In the genomic region with DNA sequence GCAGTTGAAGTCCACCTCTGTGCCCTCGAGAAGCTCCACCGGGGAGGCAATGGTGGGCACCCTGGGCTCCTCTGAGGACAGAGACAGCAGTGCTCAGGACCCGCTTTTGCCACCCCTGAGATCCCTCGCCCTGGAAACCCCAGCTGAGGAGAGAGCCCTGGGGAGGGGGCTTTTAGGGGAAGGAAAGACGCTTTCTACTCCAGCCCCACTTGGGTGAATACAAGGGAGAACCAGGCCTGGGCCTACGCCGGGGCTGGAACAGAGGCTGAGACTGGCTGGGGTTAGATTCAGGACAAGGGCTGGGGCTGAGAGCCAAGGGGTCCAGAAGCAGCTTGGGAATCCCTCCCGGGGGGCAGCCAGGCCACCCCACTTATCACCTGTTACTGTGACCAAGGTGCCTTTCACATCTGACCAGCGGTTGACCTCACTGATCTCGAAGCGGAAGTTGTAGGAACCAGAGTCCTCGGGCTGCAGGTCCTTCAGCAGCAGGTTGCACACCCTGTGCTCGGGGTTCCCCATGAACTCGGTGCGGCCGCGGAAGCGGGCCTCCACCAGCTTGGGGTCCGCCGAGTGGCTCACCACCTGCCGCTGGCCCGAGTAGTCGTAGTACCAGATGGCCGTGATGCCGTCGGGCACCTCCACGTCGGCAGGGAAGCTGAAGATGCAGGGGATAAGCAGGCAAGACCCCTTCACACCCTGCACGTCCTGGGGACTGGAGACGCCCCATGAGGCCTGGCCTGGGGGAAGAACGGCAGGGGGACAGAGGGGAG, we compare ENCODE assay signal across 29 cellular contexts. TPM values are rescaled to one million over a fixed set of nuclear protein-coding genes. Genes with fewer than 3 reads are reported as not detected.
"Had no signal": no experiment of that assay in that cellular context is flagged by ENCODE, and none has a peak within 500 bp of the region (broad histone marks: within the 10 kb centered on the region; RNA-seq: fewer than 3 reads in every experiment).

No MANE protein-coding gene starts in this region.

- FAIRE-seq: TTC549 had no signal

- H3K4me1 Mint-ChIP-seq: activated naive CD4-positive, alpha-beta T cell treated with anti-CD3 and anti-CD28 coated beads, Interleukin-2, amount 10 ng/mL, durations not matched to agents 7 days and 5 days; activated naive CD8-positive, alpha-beta T cell treated with anti-CD3 and anti-CD28 coated beads, Interleukin-2, amount 10 ng/mL, durations not matched to agents 7 days and 5 days; T-cell had no signal

- H3K9ac ChIP-seq: KMS-11 had no signal

- H3K36me3 ChIP-seq: adrenal gland, breast epithelium had no signal

- DNase-seq: activated CD4-positive, alpha-beta T cell treated with anti-CD3 and anti-CD28 coated beads, Interleukin-2, amount 50 U/mL, for 1 hour; activated CD4-positive, CD25-positive, alpha-beta regulatory T cell; activated CD8-positive, alpha-beta memory T cell treated with anti-CD3 and anti-CD28 coated beads, Interleukin-2, amount 50 U/mL, for 4 hours; activated CD8-positive, alpha-beta T cell treated with anti-CD3 and anti-CD28 coated beads for 36 hours; activated gamma-delta T cell treated with Interleukin-2 at 50 U/mL for 16 hours; activated naive CD4-positive, alpha-beta T cell treated with anti-CD3 and anti-CD28 coated beads, Interleukin-2, amount 10 ng/mL, durations not matched to agents 7 days and 5 days; activated naive CD8-positive, alpha-beta T cell treated with anti-CD3 and anti-CD28 coated beads, Interleukin-2, amount 10 ng/mL, durations not matched to agents 7 days and 5 days; activated T-cell treated with anti-CD3 and anti-CD28 coated beads, Interleukin-2, amount 50 U/mL, for 72 hours; anterior cingulate cortex; caudate nucleus; MV-4-11; NCI-H1092 treated with DMSO at 0.1 percent for 48 hours; NCI-H1436; NCI-H1694 treated with DMSO at 0.1 percent for 48 hours; NCI-H2029 treated with DMSO at 0.1 percent for 48 hours; NCI-H510A treated with DMSO at 0.1 percent for 48 hours; SIG-M5; T-cell; T-helper 2 cell; T1000 had no signal

- H3K4me3 Mint-ChIP-seq: activated CD8-positive, alpha-beta T cell treated with anti-CD3 and anti-CD28 coated beads for 36 hours; activated naive CD4-positive, alpha-beta T cell treated with anti-CD3 and anti-CD28 coated beads, Interleukin-2, amount 10 ng/mL, durations not matched to agents 7 days and 5 days; activated naive CD8-positive, alpha-beta T cell treated with anti-CD3 and anti-CD28 coated beads, Interleukin-2, amount 10 ng/mL, durations not matched to agents 7 days and 5 days; activated T-cell treated with anti-CD3 and anti-CD28 coated beads, Interleukin-2, amount 50 U/mL, for 72 hours; T-cell had no signal

- H3K36me3 Mint-ChIP-seq: activated naive CD4-positive, alpha-beta T cell treated with anti-CD3 and anti-CD28 coated beads, Interleukin-2, amount 10 ng/mL, durations not matched to agents 7 days and 5 days; activated naive CD8-positive, alpha-beta T cell treated with anti-CD3 and anti-CD28 coated beads, Interleukin-2, amount 10 ng/mL, durations not matched to agents 7 days and 5 days; T-cell had no signal

- H3K27ac ChIP-seq: adrenal gland, breast epithelium, KMS-11, PC-9, SK-N-MC, VCaP had no signal

- H3K4me3 ChIP-seq: adrenal gland, breast epithelium, PC-9, SK-N-MC had no signal

- H3K4me2 ChIP-seq: KMS-11, PC-9 had no signal

- H3K27me3 ChIP-seq: adrenal gland, breast epithelium had no signal

- H3K4me1 ChIP-seq: adrenal gland had no signal

- H2AFZ ChIP-seq: PC-9 had no signal

- H3K9me3 ChIP-seq: adrenal gland, breast epithelium had no signal

- ATAC-seq: activated CD8-positive, alpha-beta T cell treated with anti-CD3 and anti-CD28 coated beads for 36 hours; activated T-cell treated with anti-CD3 and anti-CD28 coated beads, Interleukin-2, amount 50 U/mL, for 72 hours; T-cell had no signal

- H3K27ac Mint-ChIP-seq: activated CD8-positive, alpha-beta T cell treated with anti-CD3 and anti-CD28 coated beads for 36 hours; activated naive CD4-positive, alpha-beta T cell treated with anti-CD3 and anti-CD28 coated beads, Interleukin-2, amount 10 ng/mL, durations not matched to agents 7 days and 5 days; activated naive CD8-positive, alpha-beta T cell treated with anti-CD3 and anti-CD28 coated beads, Interleukin-2, amount 10 ng/mL, durations not matched to agents 7 days and 5 days; activated T-cell treated with anti-CD3 and anti-CD28 coated beads, Interleukin-2, amount 50 U/mL, for 72 hours; activated T-helper 2 cell treated with anti-CD3 and anti-CD28 coated beads, Interferon-gamma antibody, Interleukin-2, Interleukin-4, amounts not matched to agents 10 μg/mL and 5 μg/mL and 100 μg/mL, durations not matched to agents 14 hours and 24 hours and 36 hours; T-cell had no signal

- H3K9me3 Mint-ChIP-seq: activated CD8-positive, alpha-beta T cell treated with anti-CD3 and anti-CD28 coated beads for 36 hours; activated naive CD4-positive, alpha-beta T cell treated with anti-CD3 and anti-CD28 coated beads, Interleukin-2, amount 10 ng/mL, durations not matched to agents 7 days and 5 days; activated naive CD8-positive, alpha-beta T cell treated with anti-CD3 and anti-CD28 coated beads, Interleukin-2, amount 10 ng/mL, durations not matched to agents 7 days and 5 days; activated T-cell treated with anti-CD3 and anti-CD28 coated beads, Interleukin-2, amount 50 U/mL, for 72 hours; activated T-helper 2 cell treated with anti-CD3 and anti-CD28 coated beads, Interferon-gamma antibody, Interleukin-2, Interleukin-4, amounts not matched to agents 10 μg/mL and 5 μg/mL and 100 μg/mL, durations not matched to agents 14 hours and 24 hours and 36 hours; T-cell had no signal

RNA-seq across cellular contexts. Expression of gene SIGLEC1, which starts 6.2 kb away (rescaled TPM):
- total RNA-seq: activated CD8-positive, alpha-beta T cell treated with anti-CD3 and anti-CD28 coated beads for 36 hours; activated T-helper 2 cell treated with anti-CD3 and anti-CD28 coated beads, Interferon-gamma antibody, Interleukin-2, Interleukin-4, amounts not matched to agents 10 μg/mL and 5 μg/mL and 100 μg/mL, durations not matched to agents 14 hours and 24 hours and 36 hours; MCF 10A; PC-9 had no signal

RNA-seq across cellular contexts. Expression of gene ADAM33, which starts 24.3 kb away (rescaled TPM):
- total RNA-seq: activated CD8-positive, alpha-beta T cell treated with anti-CD3 and anti-CD28 coated beads for 36 hours; activated naive CD8-positive, alpha-beta T cell treated with anti-CD3 and anti-CD28 coated beads, Interleukin-2, amount 10 ng/mL, durations not matched to agents 7 days and 5 days; activated T-cell treated with anti-CD3 and anti-CD28 coated beads, Interleukin-2, amount 50 U/mL, for 72 hours; activated T-helper 2 cell treated with anti-CD3 and anti-CD28 coated beads, Interferon-gamma antibody, Interleukin-2, Interleukin-4, amounts not matched to agents 10 μg/mL and 5 μg/mL and 100 μg/mL, durations not matched to agents 14 hours and 24 hours and 36 hours; MCF 10A; PC-9; T-cell had no signal

RNA-seq across cellular contexts. Expression of gene HSPA12B, which starts 26.3 kb away (rescaled TPM):
- total RNA-seq: activated CD8-positive, alpha-beta T cell treated with anti-CD3 and anti-CD28 coated beads for 36 hours; activated naive CD8-positive, alpha-beta T cell treated with anti-CD3 and anti-CD28 coated beads, Interleukin-2, amount 10 ng/mL, durations not matched to agents 7 days and 5 days; activated T-cell treated with anti-CD3 and anti-CD28 coated beads, Interleukin-2, amount 50 U/mL, for 72 hours; MCF 10A; PC-9 had no signal

RNA-seq across cellular contexts. Expression of gene GFRA4, which starts 43.0 kb away (rescaled TPM):
- total RNA-seq: activated CD8-positive, alpha-beta T cell treated with anti-CD3 and anti-CD28 coated beads for 36 hours; activated naive CD8-positive, alpha-beta T cell treated with anti-CD3 and anti-CD28 coated beads, Interleukin-2, amount 10 ng/mL, durations not matched to agents 7 days and 5 days; activated T-cell treated with anti-CD3 and anti-CD28 coated beads, Interleukin-2, amount 50 U/mL, for 72 hours; activated T-helper 2 cell treated with anti-CD3 and anti-CD28 coated beads, Interferon-gamma antibody, Interleukin-2, Interleukin-4, amounts not matched to agents 10 μg/mL and 5 μg/mL and 100 μg/mL, durations not matched to agents 14 hours and 24 hours and 36 hours; adrenal gland; breast epithelium; MCF 10A; PC-9; T-cell had no signal
- polyA plus RNA-seq: adrenal gland had no signal
